Comparison of ENCODE assay signal across 1 cellular context in the genomic region with DNA sequence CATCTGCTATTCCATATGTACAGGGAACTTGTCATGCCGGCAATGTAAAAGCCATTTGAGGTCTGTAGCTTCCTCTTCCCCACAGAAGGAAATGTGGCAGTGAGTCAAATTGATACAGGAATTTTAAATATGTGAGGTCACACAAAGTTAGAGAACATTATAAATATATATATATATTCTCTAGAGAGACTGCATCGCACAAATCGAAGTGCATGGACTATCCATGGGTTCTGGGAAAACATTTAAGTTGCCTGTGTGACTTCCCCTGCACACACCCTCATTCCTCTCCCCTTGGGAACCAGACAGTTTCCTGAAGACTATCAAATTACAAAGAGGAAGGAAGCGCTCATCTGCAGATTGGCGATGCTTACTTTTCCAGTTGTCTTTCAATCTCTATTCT.
TF ChIP-seq lines count a peak whose summit lies in the region.

No MANE protein-coding gene starts in this region.

TF ChIP-seq in K562, 482 proteins besides CTCF, POLR2A, EP300 and RAD21:
- TF ChIP-seq SPI1 (IDR thresholded peaks at IDR 0.05; ENCODE audit: borderline replicate concordance, low read depth, low read length) (peak; percentile 27; the same call in 1 of the 2 replicates), IFI16 (CRISPR knock-in tag; IDR thresholded peaks at IDR 0.05) (no peak), DIDO1 (tag; IDR thresholded peaks at IDR 0.05; ENCODE audit: low read depth) (no peak), RBM17 (IDR thresholded peaks at IDR 0.05; ENCODE audit: borderline replicate concordance, low read depth, low read length) (no peak), SMAD1 (IDR thresholded peaks at IDR 0.05; ENCODE audit: low read depth, low read length, partially characterized antibody) (no peak)
- TF ChIP-seq, protein P1, sequence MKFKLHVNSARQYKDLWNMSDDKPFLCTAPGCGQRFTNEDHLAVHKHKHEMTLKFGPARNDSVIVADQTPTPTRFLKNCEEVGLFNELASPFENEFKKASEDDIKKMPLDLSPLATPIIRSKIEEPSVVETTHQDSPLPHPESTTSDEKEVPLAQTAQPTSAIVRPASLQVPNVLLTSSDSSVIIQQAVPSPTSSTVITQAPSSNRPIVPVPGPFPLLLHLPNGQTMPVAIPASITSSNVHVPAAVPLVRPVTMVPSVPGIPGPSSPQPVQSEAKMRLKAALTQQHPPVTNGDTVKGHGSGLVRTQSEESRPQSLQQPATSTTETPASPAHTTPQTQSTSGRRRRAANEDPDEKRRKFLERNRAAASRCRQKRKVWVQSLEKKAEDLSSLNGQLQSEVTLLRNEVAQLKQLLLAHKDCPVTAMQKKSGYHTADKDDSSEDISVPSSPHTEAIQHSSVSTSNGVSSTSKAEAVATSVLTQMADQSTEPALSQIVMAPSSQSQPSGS (CRISPR knock-in tag; IDR thresholded peaks at IDR 0.05): no peak
TF ChIP-seq in K562: peak in this region for 1.
